ENCODE assay signal across 8 cellular contexts in genomic region chr2:213148572-213149331, GRCh38. TPM values are rescaled to one million over a fixed set of nuclear protein-coding genes. Genes with fewer than 3 reads are reported as not detected.
DNase-seq lines count a peak whose midpoint lies in the region; ATAC-seq and TF ChIP-seq lines count a peak whose summit lies in the region.

No MANE protein-coding gene starts in this region.

- peak overlapping the region; percentile 98 for H3K4me2 ChIP-seq in osteoblast (ENCODE audit: insufficient read depth, low read length)

- H3K36me3 ChIP-seq in GM06990 (ENCODE audit: control insufficient read depth, insufficient read depth, low read length) (no peaks in the 10 kb centered on the region), osteoblast (ENCODE audit: insufficient read depth, low read length) (no peaks in the 10 kb centered on the region)

- H3K79me2 ChIP-seq in osteoblast (ENCODE audit: insufficient read depth, low read length) = peaks cover 8% of the 10 kb centered on the region

- DNase-seq in GM06990 (ENCODE audit: extremely low read depth, insufficient read length) (no peak), osteoblast (ENCODE audit: insufficient read length, low spot score, missing footprints) (no peak), T-helper 9 cell (no peak), HK-2 (ENCODE audit: unreplicated experiment) (no peak), NOMO-1 treated with DMSO at 0.1 percent for 48 hours (lab: John Stamatoyannopoulos, UW; ENCODE audit: unreplicated experiment) (no peak)
- peak; percentile 68 for DNase-seq in Jurkat, Clone E6-1 (ENCODE audit: low read depth, low spot score)

- no peaks in the 10 kb centered on the region for H3K9me3 ChIP-seq in osteoblast (ENCODE audit: low read depth, low read length)

- peaks cover 15% of the 10 kb centered on the region for H3K4me1 ChIP-seq in osteoblast (ENCODE audit: insufficient read depth, low read length)

- no peaks in the 10 kb centered on the region for H3K27me3 ChIP-seq in GM06990 (replicated peaks; ENCODE audit: control insufficient read depth, insufficient read depth, low read length)
- H3K27me3 ChIP-seq in osteoblast (ENCODE audit: insufficient read depth, low read length) = no peaks in the 10 kb centered on the region

- TF ChIP-seq CTCF in GM06990 (IDR thresholded peaks at IDR 0.05; ENCODE audit: insufficient read depth, low read length, poor library complexity, severe bottlenecking) (no peak), osteoblast (IDR thresholded peaks at IDR 0.05; ENCODE audit: extremely low read depth, low read depth, low read length) (no peak)

- H4K20me1 ChIP-seq in osteoblast (ENCODE audit: insufficient read depth, low read length) = no peaks in the 10 kb centered on the region

- no peak overlapping the region for H2AFZ ChIP-seq in osteoblast (ENCODE audit: low read length)

- H3K27ac ChIP-seq in cingulate gyrus (ENCODE audit: low read depth, low read length) (peak overlapping the region; percentile 82), osteoblast (ENCODE audit: low read depth, low read length) (peak overlapping the region; percentile 68)

- H3K4me3 ChIP-seq in GM06990 (replicated peaks; ENCODE audit: low read depth, low read length) = peak overlapping the region; percentile 73
- H3K4me3 ChIP-seq in Jurkat, Clone E6-1 (ENCODE audit: low read length) = peak overlapping the region; percentile 63
- peak overlapping the region; percentile 74 for H3K4me3 ChIP-seq in osteoblast (ENCODE audit: insufficient read depth, low read length)

- no peak for ATAC-seq in HG03457 (IDR thresholded peaks at IDR 0.05; ENCODE audit: unreplicated experiment)

RNA-seq across cellular contexts. Expression of gene IKZF2, which starts 2.7 kb away (rescaled TPM):
- 45.7 TPM for polyA plus RNA-seq in Jurkat, Clone E6-1 (2012; ENCODE audit: insufficient read depth, insufficient read length)
- total RNA-seq in osteoblast = 10.3 and 11.9 TPM in 2 replicates
